In genomic region chr1:115184951-115185331, GRCh38 we compare ENCODE assay signal across 12 cellular contexts.
DNase-seq lines count a peak whose midpoint lies in the region; ATAC-seq, FAIRE-seq and TF ChIP-seq lines count a peak whose summit lies in the region.
"Had no signal": no experiment of that assay in that cellular context is flagged by ENCODE, and none has a peak within 500 bp of the region (broad histone marks: within the 10 kb centered on the region; RNA-seq: fewer than 3 reads in every experiment).

No MANE protein-coding gene starts in this region.

- no peak for DNase-seq in Caco-2
- peak; percentile 86 for DNase-seq in M059J (ENCODE audit: low read depth)
- DNase-seq in chondrocyte (ENCODE audit: low spot score), result no peak
- no peak for DNase-seq in mucosa of descending colon
- DNase-seq in HTR-8/SVneo (ENCODE audit: insufficient read length, low spot score), result no peak
- no peak for DNase-seq in stimulated activated naive B cell treated with anti-CD40 and anti-IgM and Interleukin-4, amounts not matched to agents 10 μg/mL and 1 μg/mL and 100 μg/mL, for 72 hours
- no peak for DNase-seq in NCI-H2171 (lab: John Stamatoyannopoulos, UW)
- no peak for DNase-seq in iPS-NIHi11 (ENCODE audit: low spot score)
- DNase-seq: activated B cell treated with CpG ODN at 0.5 μM for 24 hours, DMS53, NCI-H526, nucleus accumbens had no signal

- no peaks in the 10 kb centered on the region for H3K36me3 ChIP-seq in Caco-2 (ENCODE audit: control insufficient read depth, insufficient read depth, low read length)
- no peaks in the 10 kb centered on the region for H3K36me3 ChIP-seq in mucosa of descending colon (ENCODE audit: low read depth)

- no peaks in the 10 kb centered on the region for H3K9me3 Mint-ChIP-seq in Caco-2 (ENCODE audit: unreplicated experiment)
- H3K9me3 Mint-ChIP-seq in chondrocyte (ENCODE audit: low read depth), result no peaks in the 10 kb centered on the region
- no peaks in the 10 kb centered on the region for H3K9me3 Mint-ChIP-seq in stimulated activated naive B cell treated with anti-CD40 and anti-IgM and Interleukin-4, amounts not matched to agents 10 μg/mL and 1 μg/mL and 100 μg/mL, for 72 hours
- H3K9me3 Mint-ChIP-seq: activated B cell treated with CpG ODN at 0.5 μM for 24 hours had no signal

- TF ChIP-seq CTCF in Caco-2 (IDR thresholded peaks at IDR 0.05; ENCODE audit: insufficient read depth in 1 of 2, low read depth in 1 of 2, low read length in 1 of 2, severe bottlenecking in 1 of 2, unreplicated experiment in 1 of 2) (no peak), chondrocyte (IDR thresholded peaks at IDR 0.05) (no peak), mucosa of descending colon (IDR thresholded peaks at IDR 0.05) (no peak)

- H3K9me3 ChIP-seq in Caco-2 (no peaks in the 10 kb centered on the region), mucosa of descending colon (no peaks in the 10 kb centered on the region)

- H3K4me3 Mint-ChIP-seq in Caco-2 (ENCODE audit: unreplicated experiment), result no peak overlapping the region
- no peak overlapping the region for H3K4me3 Mint-ChIP-seq in chondrocyte (ENCODE audit: unreplicated experiment)
- no peak overlapping the region for H3K4me3 Mint-ChIP-seq in stimulated activated naive B cell treated with anti-CD40 and anti-IgM and Interleukin-4, amounts not matched to agents 10 μg/mL and 1 μg/mL and 100 μg/mL, for 72 hours
- H3K4me3 Mint-ChIP-seq: activated B cell treated with CpG ODN at 0.5 μM for 24 hours had no signal

- ATAC-seq in mucosa of descending colon, result peak; percentile 55
- ATAC-seq in stimulated activated naive B cell treated with anti-CD40 and anti-IgM and Interleukin-4, amounts not matched to agents 10 μg/mL and 1 μg/mL and 100 μg/mL, for 72 hours (replicated peaks), result no peak

- H3K36me3 Mint-ChIP-seq in Caco-2 (ENCODE audit: insufficient read depth, unreplicated experiment) (no peaks in the 10 kb centered on the region), chondrocyte (ENCODE audit: low read depth) (no peaks in the 10 kb centered on the region)
- H3K36me3 Mint-ChIP-seq in stimulated activated naive B cell treated with anti-CD40 and anti-IgM and Interleukin-4, amounts not matched to agents 10 μg/mL and 1 μg/mL and 100 μg/mL, for 72 hours, result no peaks in the 10 kb centered on the region

- H3K27me3 Mint-ChIP-seq in Caco-2 (ENCODE audit: insufficient read depth, unreplicated experiment), result no peaks in the 10 kb centered on the region
- H3K27me3 Mint-ChIP-seq in chondrocyte (ENCODE audit: low read depth), result no peaks in the 10 kb centered on the region
- H3K27me3 Mint-ChIP-seq in stimulated activated naive B cell treated with anti-CD40 and anti-IgM and Interleukin-4, amounts not matched to agents 10 μg/mL and 1 μg/mL and 100 μg/mL, for 72 hours, result peaks cover 10 to 11% of the 10 kb centered on the region in 2 donors

- POLR2A ChIA-PET in Caco-2 (lab: Charles Lee), result no interaction called here

- no peak overlapping the region for H3K4me3 ChIP-seq in Caco-2 (ENCODE audit: low read depth, low read length)
- no peak overlapping the region for H3K4me3 ChIP-seq in mucosa of descending colon

- no peak for FAIRE-seq in HTR-8/SVneo (lab: Jason Lieb, UNC)

- H3K4me1 Mint-ChIP-seq in Caco-2 (ENCODE audit: low read depth, unreplicated experiment), result peaks cover 25% of the 10 kb centered on the region
- peaks cover 42% of the 10 kb centered on the region for H3K4me1 Mint-ChIP-seq in chondrocyte (ENCODE audit: low read depth)
- no peaks in the 10 kb centered on the region for H3K4me1 Mint-ChIP-seq in stimulated activated naive B cell treated with anti-CD40 and anti-IgM and Interleukin-4, amounts not matched to agents 10 μg/mL and 1 μg/mL and 100 μg/mL, for 72 hours
- H3K4me1 Mint-ChIP-seq: activated B cell treated with CpG ODN at 0.5 μM for 24 hours had no signal

- H3K27ac Mint-ChIP-seq in Caco-2 (ENCODE audit: unreplicated experiment), result peak overlapping the region; percentile 53
- peak overlapping the region; percentile 70 for H3K27ac Mint-ChIP-seq in chondrocyte (ENCODE audit: unreplicated experiment)
- H3K27ac Mint-ChIP-seq in stimulated activated naive B cell treated with anti-CD40 and anti-IgM and Interleukin-4, amounts not matched to agents 10 μg/mL and 1 μg/mL and 100 μg/mL, for 72 hours, result no peak overlapping the region
- H3K27ac Mint-ChIP-seq: activated B cell treated with CpG ODN at 0.5 μM for 24 hours had no signal

- CTCF ChIA-PET in Caco-2 (lab: Charles Lee), result no interaction called here

- H3K4me1 ChIP-seq in Caco-2, result no peaks in the 10 kb centered on the region; the same call in 1 of the 2 replicates
- no peaks in the 10 kb centered on the region for H3K4me1 ChIP-seq in mucosa of descending colon (ENCODE audit: low read depth)

- H3K27me3 ChIP-seq in Caco-2 (replicated peaks; ENCODE audit: control insufficient read depth, insufficient read depth, low read length), result no peaks in the 10 kb centered on the region

- intact Hi-C loops in Caco-2 (cut with micrococcal nuclease; ENCODE audit: unreplicated experiment) (no loop called here), mucosa of descending colon (cut with DNase I, micrococcal nuclease) (no loop called here)

- no TSS peak for BruUV-seq in Caco-2 (replicated peaks; lab: Mats Ljungman, UMichigan)
